In genomic region chr3:13141991-13142412, GRCh38 we compare ENCODE assay signal across 9 cellular contexts.
DNase-seq lines count a peak whose midpoint lies in the region; ATAC-seq and TF ChIP-seq lines count a peak whose summit lies in the region.
"Had no signal": no experiment of that assay in that cellular context is flagged by ENCODE, and none has a peak within 500 bp of the region (broad histone marks: within the 10 kb centered on the region; RNA-seq: fewer than 3 reads in every experiment).

No MANE protein-coding gene starts in this region.

- H3K36me3 ChIP-seq in right atrium auricular region (no peaks in the 10 kb centered on the region), SK-N-SH (replicated peaks in 1 of 2; ENCODE audit: control insufficient read depth in 1 of 2, insufficient read depth in 2 of 2, low read length in 1 of 2) (no peaks in the 10 kb centered on the region), upper lobe of right lung (no peaks in the 10 kb centered on the region)

- H3K27me3 ChIP-seq in right atrium auricular region (no peaks in the 10 kb centered on the region), SK-N-SH (ENCODE audit: insufficient read depth) (no peaks in the 10 kb centered on the region), upper lobe of right lung (no peaks in the 10 kb centered on the region)

- H3K9ac ChIP-seq in SK-N-SH, result no peak overlapping the region

- POLR2A ChIA-PET in SK-N-SH (lab: Yijun Ruan, JAX), result no interaction called here

- H3K9me3 ChIP-seq in right atrium auricular region (no peaks in the 10 kb centered on the region), SK-N-SH (no peaks in the 10 kb centered on the region), upper lobe of right lung (no peaks in the 10 kb centered on the region)

- no peak for TF ChIP-seq RAD21 in SK-N-SH (IDR thresholded peaks at IDR 0.05; ENCODE audit: low read length)

- ATAC-seq in left ventricle myocardium superior (peak; percentile 53), upper lobe of right lung (peak; percentile 37), GM18870 (IDR thresholded peaks at IDR 0.05; ENCODE audit: unreplicated experiment) (no peak), GM19467 (IDR thresholded peaks at IDR 0.05; ENCODE audit: unreplicated experiment) (no peak), GM21360 (IDR thresholded peaks at IDR 0.05; ENCODE audit: unreplicated experiment) (no peak)

- no peaks in the 10 kb centered on the region for H3K4me1 ChIP-seq in right atrium auricular region
- H3K4me1 ChIP-seq in SK-N-SH (ENCODE audit: control insufficient read depth in 1 of 2, insufficient read depth in 2 of 2, low read depth in 1 of 2, low read length in 1 of 2), result no peaks in the 10 kb centered on the region
- no peaks in the 10 kb centered on the region for H3K4me1 ChIP-seq in upper lobe of right lung

- intact Hi-C loops in cardiac septum (cut with DNase I) (no loop called here), left ventricle myocardium superior (cut with micrococcal nuclease) (no loop called here), upper lobe of right lung (cut with DNase I) (no loop called here)

- CTCF ChIA-PET in SK-N-SH (lab: Yijun Ruan, JAX), result interaction anchor here (1.2 kb wide), 1 partner anchor 49 kb away, joined by 4 read pairs; no protein-coding TSS in a partner anchor

- H3K4me3 ChIP-seq in right atrium auricular region, result no peak overlapping the region
- no peak overlapping the region for H3K4me3 ChIP-seq in SK-N-SH (ENCODE audit: low read depth in 2 of 2, low read length in 1 of 2)
- no peak overlapping the region for H3K4me3 ChIP-seq in upper lobe of right lung

- H3F3A ChIP-seq in SK-N-SH (replicated peaks; ENCODE audit: insufficient read depth), result no peaks in the 10 kb centered on the region

- no peaks in the 10 kb centered on the region for H4K20me1 ChIP-seq in SK-N-SH (ENCODE audit: insufficient read depth)

- H3K27ac ChIP-seq in right atrium auricular region, result no peak overlapping the region
- no peak overlapping the region for H3K27ac ChIP-seq in SK-N-SH (ENCODE audit: low read depth in 2 of 2, low read length in 1 of 2)
- no peak overlapping the region for H3K27ac ChIP-seq in upper lobe of right lung
- H3K27ac ChIP-seq: HL-60 had no signal

- H3K79me2 ChIP-seq in SK-N-SH (ENCODE audit: insufficient read depth), result no peaks in the 10 kb centered on the region

- H2AFZ ChIP-seq in SK-N-SH (ENCODE audit: low read depth), result no peak overlapping the region

- DNase-seq in cardiac septum (ENCODE audit: low spot score), result peak; percentile 36
- DNase-seq in right atrium auricular region (ENCODE audit: low spot score), result no peak
- DNase-seq in SK-N-SH, result no peak
- DNase-seq in left ventricle myocardium superior, result peak; percentile 53
- DNase-seq in upper lobe of right lung, result peak; percentile 47

- WGBS in SK-N-SH (ENCODE audit: low lambda C conversion rate), result 47% methylated on average over 2 of the region's 8 CpGs

- TF ChIP-seq CTCF in right atrium auricular region (IDR thresholded peaks at IDR 0.05), result no peak
- TF ChIP-seq CTCF in SK-N-SH (IDR thresholded peaks at IDR 0.05), result no peak
- TF ChIP-seq CTCF in upper lobe of right lung (IDR thresholded peaks at IDR 0.05), result no peak

- TF ChIP-seq EP300 in SK-N-SH (IDR thresholded peaks at IDR 0.05; ENCODE audit: borderline replicate concordance in 1 of 2, low read depth in 1 of 2, low read length in 1 of 2), result no peak

- no peak overlapping the region for H3K4me2 ChIP-seq in SK-N-SH

- H3K9me2 ChIP-seq in SK-N-SH, result no peaks in the 10 kb centered on the region

TF ChIP-seq in SK-N-SH, 30 proteins besides CTCF, POLR2A, EP300 and RAD21:
- TF ChIP-seq REST (IDR thresholded peaks at IDR 0.05; ENCODE audit: low read depth, low read length), result peak; percentile 96
- TF ChIP-seq USF2 (IDR thresholded peaks at IDR 0.05; ENCODE audit: borderline replicate concordance, low read depth, low read length), result no peak

Comparison
In these comparisons a context has a peak if more than half of its experiments do, and no peak if none do; other contexts are left out.
1. DNase-seq: peak in cardiac septum (single experiment), left ventricle myocardium superior (single experiment) and upper lobe of right lung (single experiment); none in right atrium auricular region (single experiment) and SK-N-SH (single experiment).
2. ATAC-seq: peak in left ventricle myocardium superior (single experiment) and upper lobe of right lung (single experiment); none in GM18870 (single experiment), GM19467 (single experiment) and GM21360 (single experiment).